Comparison of ENCODE assay signal across 18 cellular contexts in the genomic region with DNA sequence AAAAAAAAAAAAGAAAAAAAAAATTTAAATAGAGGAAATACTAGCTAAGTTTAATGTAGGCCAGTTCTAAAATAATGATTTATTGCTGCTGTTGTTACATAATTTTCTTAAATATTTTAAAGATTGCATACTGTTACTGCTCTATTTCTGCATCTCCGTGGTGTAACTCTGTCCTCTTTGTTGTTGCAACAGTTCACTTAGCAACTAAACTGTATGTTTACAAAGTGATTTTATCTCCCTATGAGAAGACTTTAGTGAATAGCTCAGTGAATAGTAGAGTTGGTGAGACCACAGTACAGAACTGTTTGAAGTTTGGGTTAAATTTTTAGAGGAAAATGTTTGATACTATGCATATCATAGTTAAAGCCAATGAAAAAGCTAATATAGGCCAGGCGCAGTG. TPM values are rescaled to one million over a fixed set of nuclear protein-coding genes. Genes with fewer than 3 reads are reported as not detected.
"Had no signal": no experiment of that assay in that cellular context is flagged by ENCODE, and none has a peak within 500 bp of the region (broad histone marks: within the 10 kb centered on the region; RNA-seq: fewer than 3 reads in every experiment).

No MANE protein-coding gene starts in this region.

- H3K27ac Mint-ChIP-seq: activated B cell treated with CpG ODN at 0.5 μM for 24 hours; activated CD4-positive, alpha-beta T cell treated with anti-CD3 and anti-CD28 coated beads, Interleukin-2, amount 10 ng/mL, durations not matched to agents 7 days and 5 days; activated naive CD8-positive, alpha-beta T cell; mesothelial cell of epicardium; stimulated activated effector memory CD8-positive, alpha-beta T cell treated with anti-CD3 and anti-CD28 coated beads, Interleukin-12 subunit alpha, Interleukin-12 subunit beta, amount 100 ng/mL, for 72 hours; T-helper 1 cell treated with Interleukin-12 subunit alpha and Interleukin-12 subunit beta and Interleukin-4 antibody, amounts not matched to agents 30 μg/mL and 1 μg/mL, for 36 hours had no signal

- H3K27ac ChIP-seq: breast epithelium, tibial artery, vagina had no signal

- ATAC-seq: esophagus mucosa; stimulated activated effector memory CD8-positive, alpha-beta T cell treated with anti-CD3 and anti-CD28 coated beads, Interleukin-12 subunit alpha, Interleukin-12 subunit beta, amount 100 ng/mL, for 72 hours had no signal

- H3K4me2 ChIP-seq: smooth muscle cell had no signal

- H3K36me3 ChIP-seq: breast epithelium, tibial artery, vagina had no signal

- DNase-seq: activated B cell treated with CpG ODN at 0.5 μM for 24 hours; activated CD4-positive, alpha-beta T cell treated with anti-CD3 and anti-CD28 coated beads, Interleukin-2, amount 10 ng/mL, durations not matched to agents 7 days and 5 days; activated effector memory CD4-positive, alpha-beta T cell treated with Interleukin-2 at 50 U/mL for 16 hours; aorta; tibial artery had no signal

- H3K9me3 Mint-ChIP-seq: stimulated activated effector memory CD8-positive, alpha-beta T cell treated with anti-CD3 and anti-CD28 coated beads, Interleukin-12 subunit alpha, Interleukin-12 subunit beta, amount 100 ng/mL, for 72 hours had no signal

- H3K9me3 ChIP-seq: breast epithelium, tibial artery, vagina had no signal

- H3K4me3 ChIP-seq: breast epithelium, smooth muscle cell, tibial artery, vagina had no signal

- H3K27me3 Mint-ChIP-seq: activated B cell treated with CpG ODN at 0.5 μM for 24 hours; activated CD4-positive, alpha-beta T cell treated with anti-CD3 and anti-CD28 coated beads, Interleukin-2, amount 10 ng/mL, durations not matched to agents 7 days and 5 days; activated naive CD8-positive, alpha-beta T cell had no signal

- FAIRE-seq: TTC549 had no signal

- H3K4me3 Mint-ChIP-seq: activated B cell treated with CpG ODN at 0.5 μM for 24 hours; activated CD4-positive, alpha-beta T cell treated with anti-CD3 and anti-CD28 coated beads, Interleukin-2, amount 10 ng/mL, durations not matched to agents 7 days and 5 days; activated naive CD8-positive, alpha-beta T cell; mesothelial cell of epicardium; stimulated activated effector memory CD8-positive, alpha-beta T cell treated with anti-CD3 and anti-CD28 coated beads, Interleukin-12 subunit alpha, Interleukin-12 subunit beta, amount 100 ng/mL, for 72 hours; T-helper 1 cell treated with Interleukin-12 subunit alpha and Interleukin-12 subunit beta and Interleukin-4 antibody, amounts not matched to agents 30 μg/mL and 1 μg/mL, for 36 hours had no signal

- H3K4me1 Mint-ChIP-seq: activated B cell treated with CpG ODN at 0.5 μM for 24 hours; stimulated activated effector memory CD8-positive, alpha-beta T cell treated with anti-CD3 and anti-CD28 coated beads, Interleukin-12 subunit alpha, Interleukin-12 subunit beta, amount 100 ng/mL, for 72 hours had no signal

- H3K4me1 ChIP-seq: breast epithelium, tibial artery, vagina had no signal

- H3K27me3 ChIP-seq: breast epithelium, tibial artery, vagina had no signal

RNA-seq across cellular contexts. Expression of a gene that starts 19.5 kb away (rescaled TPM):
- total RNA-seq: activated B cell treated with CpG ODN at 0.5 μM for 24 hours; activated CD4-positive, alpha-beta T cell treated with anti-CD3 and anti-CD28 coated beads, Interleukin-2, amount 10 ng/mL, durations not matched to agents 7 days and 5 days; activated CD8-positive, alpha-beta memory T cell treated with anti-CD3 and anti-CD28 coated beads for 36 hours; aorta; breast epithelium; chondrocyte; dermis microvascular lymphatic vessel endothelial cell; esophagus mucosa; lower leg skin; mesothelial cell of epicardium; smooth muscle cell; vagina had no signal
- polyA plus RNA-seq: aorta, smooth muscle cell had no signal
